1 cellular context compared by ENCODE assay signal in the genomic region with DNA sequence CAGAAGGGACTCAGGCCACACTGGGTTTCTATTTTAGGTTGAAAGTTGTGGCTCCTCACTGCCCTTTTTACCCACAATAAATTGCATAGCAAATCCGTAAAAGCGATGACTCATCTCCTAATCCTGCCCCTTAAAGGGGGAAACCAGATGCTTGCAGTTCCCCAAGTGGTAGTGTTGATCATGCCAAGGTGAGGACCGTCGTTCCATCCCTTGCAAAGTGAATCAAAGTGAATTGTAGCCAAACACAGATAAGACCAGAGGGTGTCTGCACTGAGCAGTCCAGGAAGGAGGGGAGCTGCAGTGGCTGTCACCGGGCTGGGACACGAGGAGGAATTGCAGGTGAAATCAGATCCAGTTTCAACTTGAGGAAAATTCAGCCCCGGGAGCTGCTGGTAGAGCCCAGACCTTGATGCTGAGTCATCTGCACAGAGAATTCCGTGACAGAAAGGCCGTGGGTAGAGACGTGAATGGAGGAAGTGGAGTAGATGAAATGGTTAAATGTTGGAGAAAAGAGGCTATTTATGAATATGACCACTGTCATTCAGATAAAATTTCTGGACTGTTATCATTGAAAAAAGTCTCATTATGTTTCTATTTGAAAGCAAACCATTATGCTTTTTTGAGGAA.
A peak's percentile ranks its signal among the peaks of the same experiment; 100 is the strongest.
TF ChIP-seq lines count a peak whose summit lies in the region.

No MANE protein-coding gene starts in this region.

TF ChIP-seq in H1, 55 proteins besides CTCF, POLR2A, EP300 and RAD21 (continued from another document):
- TF ChIP-seq, protein P1, sequence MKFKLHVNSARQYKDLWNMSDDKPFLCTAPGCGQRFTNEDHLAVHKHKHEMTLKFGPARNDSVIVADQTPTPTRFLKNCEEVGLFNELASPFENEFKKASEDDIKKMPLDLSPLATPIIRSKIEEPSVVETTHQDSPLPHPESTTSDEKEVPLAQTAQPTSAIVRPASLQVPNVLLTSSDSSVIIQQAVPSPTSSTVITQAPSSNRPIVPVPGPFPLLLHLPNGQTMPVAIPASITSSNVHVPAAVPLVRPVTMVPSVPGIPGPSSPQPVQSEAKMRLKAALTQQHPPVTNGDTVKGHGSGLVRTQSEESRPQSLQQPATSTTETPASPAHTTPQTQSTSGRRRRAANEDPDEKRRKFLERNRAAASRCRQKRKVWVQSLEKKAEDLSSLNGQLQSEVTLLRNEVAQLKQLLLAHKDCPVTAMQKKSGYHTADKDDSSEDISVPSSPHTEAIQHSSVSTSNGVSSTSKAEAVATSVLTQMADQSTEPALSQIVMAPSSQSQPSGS (IDR thresholded peaks at IDR 0.05; ENCODE audit: low read length) = no peak
- TF ChIP-seq RXRA (IDR thresholded peaks at IDR 0.05; ENCODE audit: insufficient read depth, low read depth, low read length) = no peak
- no peak for TF ChIP-seq SIX5 (IDR thresholded peaks at IDR 0.05; ENCODE audit: low read depth, low read length)
- TF ChIP-seq TBP (IDR thresholded peaks at IDR 0.05; ENCODE audit: low read depth, low read length) = no peak
- TF ChIP-seq TEAD4 (IDR thresholded peaks at IDR 0.05; ENCODE audit: low read depth, low read length) = peak; percentile 20; the same call in 1 of the 2 replicates
